Comparison of ENCODE assay signal across 1 cellular context in genomic region chr2:129764376-129765325, GRCh38.
TF ChIP-seq lines count a peak whose summit lies in the region.

No MANE protein-coding gene starts in this region.

TF ChIP-seq in H1, 55 proteins besides CTCF, POLR2A, EP300 and RAD21:
- TF ChIP-seq USF2 (IDR thresholded peaks at IDR 0.05; ENCODE audit: low read length) (peak; percentile 38; the same call in 1 of the 2 replicates), BACH1 (IDR thresholded peaks at IDR 0.05; ENCODE audit: low read length) (no peak)
